ENCODE assay signal across 8 cellular contexts in genomic region chr4:183443609-183444148, GRCh38. TPM values are rescaled to one million over a fixed set of nuclear protein-coding genes. Genes with fewer than 3 reads are reported as not detected.
DNase-seq lines count a peak whose midpoint lies in the region; ATAC-seq and TF ChIP-seq lines count a peak whose summit lies in the region.

No MANE protein-coding gene starts in this region.

- H3K27me3 ChIP-seq in A673 (replicated peaks; ENCODE audit: insufficient read depth, low read depth, low read length, poor library complexity), result no peaks in the 10 kb centered on the region
- no peaks in the 10 kb centered on the region for H3K27me3 ChIP-seq in NT2/D1 (ENCODE audit: insufficient read depth, insufficient read length)
- no peaks in the 10 kb centered on the region for H3K27me3 ChIP-seq in adipocyte (replicated peaks; ENCODE audit: control insufficient read depth, insufficient read depth, low read length)
- H3K27me3 ChIP-seq in iPS-20b (ENCODE audit: insufficient read depth, low read length), result no peaks in the 10 kb centered on the region

- H3K9ac ChIP-seq in NT2/D1 (ENCODE audit: insufficient read length, low read depth), result peak overlapping the region; percentile 94
- H3K9ac ChIP-seq in adipocyte (ENCODE audit: low read length), result peak overlapping the region; percentile 98
- peak overlapping the region; percentile 97 for H3K9ac ChIP-seq in iPS-20b (ENCODE audit: low read depth, low read length)

- no peak for TF ChIP-seq CTCF in A673 (conservative IDR thresholded peaks at IDR 0.05; ENCODE audit: low read depth, low read length)

- intact Hi-C loops in A673 (cut with micrococcal nuclease; ENCODE audit: unreplicated experiment), result no loop called here

- ATAC-seq in GM19043 (IDR thresholded peaks at IDR 0.05; ENCODE audit: low read depth, unreplicated experiment) (peak; percentile 25), GM18909 (IDR thresholded peaks at IDR 0.05; ENCODE audit: poor library complexity, unreplicated experiment) (no peak), GM18867 (IDR thresholded peaks at IDR 0.05; ENCODE audit: unreplicated experiment) (no peak)

- no TSS peak for BruUV-seq in A673 (replicated peaks; lab: Mats Ljungman, UMichigan)

- POLR2A ChIA-PET in A673 (lab: Charles Lee; ENCODE audit: low non-redundant PET), result no interaction called here

- H3K4me1 ChIP-seq in A673 (ENCODE audit: insufficient read depth, low read length, poor library complexity, severe bottlenecking) (peaks cover 14% of the 10 kb centered on the region), NT2/D1 (ENCODE audit: insufficient read depth, insufficient read length) (peaks cover 4% of the 10 kb centered on the region), adipocyte (ENCODE audit: control insufficient read depth, insufficient read depth, low read length) (peaks cover 40% of the 10 kb centered on the region), iPS-20b (ENCODE audit: insufficient read depth, low read length) (peaks cover 3% of the 10 kb centered on the region; the same call in 1 of the 2 replicates)

- DNase-seq in A673 (ENCODE audit: low spot score) (peak; percentile 60), NT2/D1 (ENCODE audit: low read depth, low spot score) (peak; percentile 50), adipocyte (ENCODE audit: low read depth) (no peak)
- DNase-seq in stimulated activated CD4-positive, alpha-beta T cell treated with anti-CD3 and anti-CD28 coated beads, Interleukin-12 subunit alpha, Interleukin-12 subunit beta, amount 100 ng/mL, for 24 hours (ENCODE audit: low read depth in 2 of 2), result peak; percentile 26 to 32

- no peaks in the 10 kb centered on the region for H3K9me3 ChIP-seq in A673 (ENCODE audit: low read depth, low read length, poor library complexity, severe bottlenecking)
- no peaks in the 10 kb centered on the region for H3K9me3 ChIP-seq in NT2/D1 (ENCODE audit: insufficient read depth, low read length)
- H3K9me3 ChIP-seq in adipocyte (ENCODE audit: control insufficient read depth, low read length), result no peaks in the 10 kb centered on the region
- no peaks in the 10 kb centered on the region for H3K9me3 ChIP-seq in iPS-20b (ENCODE audit: insufficient read depth, low read depth, low read length)

- H3K4me3 ChIP-seq in A673 (ENCODE audit: low read depth, low read length, poor library complexity, severe bottlenecking) (peak overlapping the region; percentile 78), NT2/D1 (ENCODE audit: insufficient read length, low read depth) (peak overlapping the region; percentile 94), adipocyte (ENCODE audit: low read length) (peak overlapping the region; percentile 92), iPS-20b (ENCODE audit: low read length) (peak overlapping the region; percentile 98)

- H3K27ac ChIP-seq in A673 (ENCODE audit: low read depth, low read length, poor library complexity, severe bottlenecking) (peak overlapping the region; percentile 97), iPS-20b (ENCODE audit: low read length) (peak overlapping the region; percentile 92)

- H3K36me3 ChIP-seq in A673 (ENCODE audit: insufficient read depth, low read length, poor library complexity, severe bottlenecking) (peaks cover 33% of the 10 kb centered on the region), NT2/D1 (ENCODE audit: insufficient read depth, insufficient read length, low read length) (peaks cover 32% of the 10 kb centered on the region), adipocyte (ENCODE audit: control insufficient read depth, insufficient read depth, low read length, severe bottlenecking) (peaks cover 30% of the 10 kb centered on the region), iPS-20b (ENCODE audit: insufficient read depth, low read depth, low read length) (peaks cover 31% of the 10 kb centered on the region)

- CTCF ChIA-PET in A673 (lab: Charles Lee), result interaction anchor here (0.7 kb wide), 1 partner anchor 305 kb away, joined by 3 read pairs; no protein-coding TSS in a partner anchor

RNA-seq across cellular contexts. Expression of gene CDKN2AIP, which starts 0.8 kb away (rescaled TPM):
- total RNA-seq in A673 (2021), result 20.6 and 21.9 TPM in 2 replicates
